ENCODE assay signal across 15 cellular contexts in the genomic region with DNA sequence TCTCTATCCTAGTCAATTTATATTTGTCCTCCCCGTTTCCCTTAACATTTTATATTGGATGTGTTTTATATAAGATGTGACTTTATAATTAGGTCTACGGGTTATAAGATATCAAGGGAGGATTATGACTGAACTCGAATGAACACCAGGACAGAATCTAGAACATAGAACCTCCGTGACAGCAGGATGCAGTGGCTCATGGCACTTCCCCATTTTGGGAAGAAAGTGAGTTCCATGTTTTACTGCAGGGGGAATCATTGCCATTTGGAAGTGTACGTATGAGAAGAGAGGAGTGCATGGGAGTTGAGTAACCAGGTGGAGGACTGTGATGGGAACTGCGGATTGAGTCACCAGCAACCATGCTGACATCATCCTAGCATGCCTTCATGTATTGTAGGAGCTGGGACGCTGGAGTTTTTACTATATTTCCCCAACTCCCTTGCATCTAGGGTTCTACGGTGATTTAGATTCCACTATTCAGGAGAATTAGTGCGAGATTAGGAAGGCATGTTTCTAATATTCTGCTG. TPM values are rescaled to one million over a fixed set of nuclear protein-coding genes. Genes with fewer than 3 reads are reported as not detected.
DNase-seq lines count a peak whose midpoint lies in the region; ATAC-seq, FAIRE-seq and TF ChIP-seq lines count a peak whose summit lies in the region.
"Had no signal": no experiment of that assay in that cellular context is flagged by ENCODE, and none has a peak within 500 bp of the region (broad histone marks: within the 10 kb centered on the region; RNA-seq: fewer than 3 reads in every experiment).

No MANE protein-coding gene starts in this region.

- H3K4me3 ChIP-seq in GM23248 = peak overlapping the region; percentile 77; the same call in 1 of the 2 replicates
- no peak overlapping the region for H3K4me3 ChIP-seq in GM12878
- H3K4me3 ChIP-seq in psoas muscle = peak overlapping the region; percentile 82
- H3K4me3 ChIP-seq: ovary had no signal

- H4K20me1 ChIP-seq in GM23248 (ENCODE audit: insufficient read depth) (no peaks in the 10 kb centered on the region), GM12878 (ENCODE audit: control insufficient read depth, insufficient read depth) (no peaks in the 10 kb centered on the region)

- H3K36me3 ChIP-seq in GM23248 (ENCODE audit: low read depth) (no peaks in the 10 kb centered on the region), GM12878 (ENCODE audit: control insufficient read depth in 2 of 2, insufficient read depth in 2 of 2, low read length in 1 of 2) (no peaks in the 10 kb centered on the region), psoas muscle (ENCODE audit: insufficient read depth in 1 of 2, low read depth in 1 of 2) (peaks cover 0 to 3% of the 10 kb centered on the region in 2 donors)
- H3K36me3 ChIP-seq: colonic mucosa, ovary had no signal

- no peak for TF ChIP-seq EP300 in GM12878 (IDR thresholded peaks at IDR 0.05; ENCODE audit: borderline replicate concordance in 1 of 2, control insufficient read depth in 1 of 2, low read depth in 2 of 2, low read length in 2 of 2)

- H3K79me2 ChIP-seq in GM23248 (ENCODE audit: insufficient read depth) (no peaks in the 10 kb centered on the region), GM12878 (ENCODE audit: control insufficient read depth, insufficient read depth, low read length) (no peaks in the 10 kb centered on the region)

- 93 to 95% methylated on average over 9 of the region's 9 CpGs for WGBS in GM23248 (ENCODE audit: low coverage in 1 of 2, low lambda C conversion rate in 2 of 2, missing lambda C conversion rate in 2 of 2), 2 experiments
- WGBS in GM12878 (ENCODE audit: insufficient coverage, insufficient replicate concordance, low lambda C conversion rate, missing lambda C conversion rate) = 55% methylated on average over 9 of the region's 9 CpGs
- WGBS in psoas muscle, 3 donors = 84 to 96% (median 86%) methylated on average over 9 of the region's 9 CpGs

- DNase-seq in activated CD8-positive, alpha-beta T cell treated with anti-CD3 and anti-CD28 coated beads for 36 hours = no peak
- DNase-seq in activated CD8-positive, alpha-beta T cell treated with anti-CD3 and anti-CD28 coated beads, Interleukin-2, amount 10 ng/mL, durations not matched to agents 7 days and 5 days = no peak
- DNase-seq in GM23248 = peak; percentile 31
- DNase-seq in GM12878 (ENCODE audit: low read depth, low spot score) = no peak
- no peak for DNase-seq in psoas muscle
- DNase-seq in DMS 273 (lab: John Stamatoyannopoulos, UW; ENCODE audit: unreplicated experiment) = no peak
- no peak for DNase-seq in GM10266 (ENCODE audit: extremely low spot score)
- DNase-seq: colonic mucosa, GOT3, KBM-7, NCI-H187, NCI-H526 treated with DMSO at 0.1 percent for 48 hours, ovary had no signal

- CTCF ChIA-PET in activated CD8-positive, alpha-beta T cell treated with anti-CD3 and anti-CD28 coated beads for 36 hours (lab: Charles Lee) = interaction anchor here (0.6 to 3.9 kb wide), 3 partner anchors 29 to 783 kb away, joined by 3 to 22 read pairs (median 7); no protein-coding TSS in a partner anchor
- CTCF ChIA-PET in activated CD8-positive, alpha-beta T cell treated with anti-CD3 and anti-CD28 coated beads, Interleukin-2, amount 10 ng/mL, durations not matched to agents 7 days and 5 days (lab: Charles Lee) = interaction anchor here (1.6 kb wide), 1 partner anchor 30 kb away, joined by 13 read pairs; no protein-coding TSS in a partner anchor
- CTCF ChIA-PET in GM12878 (lab: Yijun Ruan, JAX) = interaction anchor here (0.6 to 3.3 kb wide), 5 partner anchors 21 to 130 kb away, joined by 3 to 14 read pairs (median 6); no protein-coding TSS in a partner anchor

- BruUV-seq in GM12878 (replicated peaks; lab: Mats Ljungman, UMichigan) = no TSS peak

- RAD21 ChIA-PET in GM12878 (lab: Charles Lee; ENCODE audit: unreplicated experiment) = interaction anchor here (1.9 kb wide), 2 partner anchors 82 to 117 kb away, joined by 5 to 7 read pairs; no protein-coding TSS in a partner anchor

- H3K36me3 Mint-ChIP-seq in activated CD8-positive, alpha-beta T cell treated with anti-CD3 and anti-CD28 coated beads for 36 hours (ENCODE audit: low read depth) = no peaks in the 10 kb centered on the region
- H3K36me3 Mint-ChIP-seq in activated CD8-positive, alpha-beta T cell treated with anti-CD3 and anti-CD28 coated beads, Interleukin-2, amount 10 ng/mL, durations not matched to agents 7 days and 5 days (ENCODE audit: low read depth) = no peaks in the 10 kb centered on the region

- no peak for TF ChIP-seq RAD21 in GM12878 (IDR thresholded peaks at IDR 0.05; ENCODE audit: insufficient read depth, low read depth, low read length)

- H3K9me2 ChIP-seq in GM23248 (ENCODE audit: insufficient read depth) = no peaks in the 10 kb centered on the region

- FAIRE-seq in GM12878 (lab: Jason Lieb, UNC) = no peak

- H3K27me3 Mint-ChIP-seq in activated CD8-positive, alpha-beta T cell treated with anti-CD3 and anti-CD28 coated beads for 36 hours = peaks cover 27% of the 10 kb centered on the region
- H3K27me3 Mint-ChIP-seq in activated CD8-positive, alpha-beta T cell treated with anti-CD3 and anti-CD28 coated beads, Interleukin-2, amount 10 ng/mL, durations not matched to agents 7 days and 5 days (ENCODE audit: low read depth) = peaks cover 20% of the 10 kb centered on the region

- no peak for ATAC-seq in activated CD8-positive, alpha-beta T cell treated with anti-CD3 and anti-CD28 coated beads for 36 hours
- no peak for ATAC-seq in activated CD8-positive, alpha-beta T cell treated with anti-CD3 and anti-CD28 coated beads, Interleukin-2, amount 10 ng/mL, durations not matched to agents 7 days and 5 days
- ATAC-seq in GM12878 (no peak), psoas muscle (no peak), GM21576 (IDR thresholded peaks at IDR 0.05; ENCODE audit: unreplicated experiment) (no peak)

- TF ChIP-seq POLR2A in GM12878 (IDR thresholded peaks at IDR 0.05; ENCODE audit: low read depth, low read length) = no peak

- H3K9ac ChIP-seq in GM23248 (no peak overlapping the region), GM12878 (ENCODE audit: control insufficient read depth, insufficient read depth, low read length) (no peak overlapping the region)

- no peaks in the 10 kb centered on the region for H3K9me3 Mint-ChIP-seq in activated CD8-positive, alpha-beta T cell treated with anti-CD3 and anti-CD28 coated beads for 36 hours
- no peaks in the 10 kb centered on the region for H3K9me3 Mint-ChIP-seq in activated CD8-positive, alpha-beta T cell treated with anti-CD3 and anti-CD28 coated beads, Interleukin-2, amount 10 ng/mL, durations not matched to agents 7 days and 5 days (ENCODE audit: insufficient read depth)

- no peak overlapping the region for H2AFZ ChIP-seq in GM23248
- no peak overlapping the region for H2AFZ ChIP-seq in GM12878 (ENCODE audit: control insufficient read depth, low read depth, low read length)

- H3K9me3 ChIP-seq in GM23248 (ENCODE audit: low read depth) (no peaks in the 10 kb centered on the region), GM12878 (replicated peaks; ENCODE audit: control insufficient read depth, insufficient read depth, low read length) (no peaks in the 10 kb centered on the region; the same call in 2 of the 3 replicates), psoas muscle (no peaks in the 10 kb centered on the region)
- H3K9me3 ChIP-seq: colonic mucosa, ovary, tibial nerve had no signal

- H3K4me2 ChIP-seq in GM23248 (ENCODE audit: unreplicated experiment) (peak overlapping the region; percentile 98), GM12878 (ENCODE audit: control insufficient read depth, insufficient read depth) (no peak overlapping the region)

- H3K4me1 ChIP-seq in GM23248 (ENCODE audit: insufficient read depth) (peaks cover 11% of the 10 kb centered on the region; the same call in 1 of the 2 replicates), GM12878 (ENCODE audit: control insufficient read depth, insufficient read depth, low read length) (peaks cover 9% of the 10 kb centered on the region), psoas muscle (no peaks in the 10 kb centered on the region)
- H3K4me1 ChIP-seq: colonic mucosa had no signal

- H3K27ac ChIP-seq in GM23248 (no peak overlapping the region), GM12878 (ENCODE audit: control insufficient read depth, insufficient read depth) (no peak overlapping the region), psoas muscle (no peak overlapping the region)
- H3K27ac ChIP-seq: colonic mucosa had no signal

- H3K27ac Mint-ChIP-seq in activated CD8-positive, alpha-beta T cell treated with anti-CD3 and anti-CD28 coated beads for 36 hours = no peak overlapping the region
- no peak overlapping the region for H3K27ac Mint-ChIP-seq in activated CD8-positive, alpha-beta T cell treated with anti-CD3 and anti-CD28 coated beads, Interleukin-2, amount 10 ng/mL, durations not matched to agents 7 days and 5 days

- H3K4me3 Mint-ChIP-seq in activated CD8-positive, alpha-beta T cell treated with anti-CD3 and anti-CD28 coated beads for 36 hours = peak overlapping the region; percentile 4
- H3K4me3 Mint-ChIP-seq in activated CD8-positive, alpha-beta T cell treated with anti-CD3 and anti-CD28 coated beads, Interleukin-2, amount 10 ng/mL, durations not matched to agents 7 days and 5 days = no peak overlapping the region

- POLR2A ChIA-PET in activated CD8-positive, alpha-beta T cell treated with anti-CD3 and anti-CD28 coated beads for 36 hours (lab: Charles Lee) = no interaction called here
- POLR2A ChIA-PET in activated CD8-positive, alpha-beta T cell treated with anti-CD3 and anti-CD28 coated beads, Interleukin-2, amount 10 ng/mL, durations not matched to agents 7 days and 5 days (lab: Charles Lee) = no interaction called here
- POLR2A ChIA-PET in GM12878 (lab: Charles Lee) = interaction anchor here (1.0 kb wide), 1 partner anchor 21 kb away, joined by 3 read pairs; no protein-coding TSS in a partner anchor

- SMC1A ChIA-PET in GM12878 (lab: Charles Lee; ENCODE audit: uncharacterized antibody, unreplicated experiment) = interaction anchor here (1.6 kb wide), 1 partner anchor 21 kb away, joined by 5 read pairs; no protein-coding TSS in a partner anchor

- H3K4me1 Mint-ChIP-seq in activated CD8-positive, alpha-beta T cell treated with anti-CD3 and anti-CD28 coated beads for 36 hours (ENCODE audit: low read depth) = peaks cover 10% of the 10 kb centered on the region
- peaks cover 8% of the 10 kb centered on the region for H3K4me1 Mint-ChIP-seq in activated CD8-positive, alpha-beta T cell treated with anti-CD3 and anti-CD28 coated beads, Interleukin-2, amount 10 ng/mL, durations not matched to agents 7 days and 5 days (ENCODE audit: low read depth)

- in situ Hi-C loops in GM23248 (cut with MboI) = no loop called here
- in situ Hi-C loops in GM12878 (cut with MboI) = no loop called here

- intact Hi-C loops in activated CD8-positive, alpha-beta T cell treated with anti-CD3 and anti-CD28 coated beads for 36 hours (cut with micrococcal nuclease) = no loop called here
- intact Hi-C loops in GM12878 (cut with micrococcal nuclease; ENCODE audit: unreplicated experiment) (loop anchor here (5.0 kb wide), 1 partner anchor 116 kb away; no protein-coding TSS in a partner anchor), psoas muscle (cut with DNase I) (loop anchor here in 1 of 2 donors (2.0 kb wide), 1 partner anchor 29 kb away; no protein-coding TSS in a partner anchor)

- TF ChIP-seq CTCF in activated CD8-positive, alpha-beta T cell treated with anti-CD3 and anti-CD28 coated beads for 36 hours (IDR thresholded peaks at IDR 0.05) = no peak
- TF ChIP-seq CTCF in GM12878 (IDR thresholded peaks at IDR 0.05 in 2 of 3, conservative IDR thresholded peaks at IDR 0.05 in 1 of 3; ENCODE audit: control insufficient read depth in 2 of 3, extremely low read depth in 1 of 3, insufficient read depth in 1 of 3, low read depth in 3 of 3, low read length in 3 of 3) (no peak), psoas muscle (IDR thresholded peaks at IDR 0.05) (no peak), GM10266 (IDR thresholded peaks at IDR 0.05; ENCODE audit: control insufficient read depth, insufficient read depth, low read depth, missing control alignments) (no peak)

- no peaks in the 10 kb centered on the region for H3F3A ChIP-seq in GM23248 (ENCODE audit: insufficient read depth)

- no peaks in the 10 kb centered on the region for H3K27me3 ChIP-seq in GM23248 (replicated peaks; ENCODE audit: insufficient read depth)
- H3K27me3 ChIP-seq in GM12878 (replicated peaks in 1 of 2; ENCODE audit: control insufficient read depth in 2 of 2, insufficient read depth in 2 of 2, low read length in 1 of 2) = peaks cover 0 to 3% of the 10 kb centered on the region in 2 experiments; a peak in 1 of 4 replicates
- peaks cover 0 to 5% (median 0%) of the 10 kb centered on the region in 3 donors for H3K27me3 ChIP-seq in psoas muscle (ENCODE audit: insufficient read depth in 3 of 3, low read length in 2 of 3)
- H3K27me3 ChIP-seq: colonic mucosa, ovary, tibial nerve had no signal

RNA-seq across cellular contexts. Expression of a gene that starts 56.1 kb away (rescaled TPM):
- under 1 TPM in 1 of 2 experiments, not detected in 1; 0.16 TPM for total RNA-seq in activated CD8-positive, alpha-beta T cell treated with anti-CD3 and anti-CD28 coated beads for 36 hours
- total RNA-seq in activated CD8-positive, alpha-beta T cell treated with anti-CD3 and anti-CD28 coated beads, Interleukin-2, amount 10 ng/mL, durations not matched to agents 7 days and 5 days = not detected
- total RNA-seq in GM23248 (2014; rRNA removed; shearing (Covaris generic)) = 11.1 and 13.2 TPM in 2 replicates
- polyA plus RNA-seq in GM23248 (2016; fragmentation: Nextera tagmentation; extraction: Ambion mirVana) (3.3 and 3.5 TPM in 2 replicates), GM12878 (2011; rRNA removed) (0.17 and 0.26 TPM in 2 replicates), GM12878 (2014; fragmentation: Illumina TruSeq; extraction: Trizol) (0.81 and 0.97 TPM in 2 replicates), GM12878 (2014; fragmentation: Nextera tagmentation; extraction: Ambion mirVana) (under 1 TPM; 0.13 to 0.26 TPM), GM12878 (2014; rRNA removed) (0.60 and 0.94 TPM in 2 replicates), GM12878 (2016; fragmentation: Nextera tagmentation; extraction: Ambion mirVana) (not detected), psoas muscle (1 to 10 TPM in 2 of 3 donors, under 1 TPM in 1; 0.90 to 1.3 (median 1.1) TPM)
- not detected in 2 replicates for total RNA-seq in GM12878 (2013; cell fraction: nucleolus; rRNA removed)
- total RNA-seq in GM12878 (2014; rRNA removed) (0.38 and 0.51 TPM in 2 replicates), GM12878 (2014; rRNA removed; fragmentation: Illumina TruSeq; extraction: Trizol) (0.37 and 0.45 TPM in 2 replicates), GM12878 (2021) (1.5 and 1.7 TPM in 2 replicates), psoas muscle (1 to 10 TPM; 1.5 to 2.7 (median 2.0) TPM)
- 0.26 TPM for polyA plus RNA-seq in GM12878 (2011; ENCODE audit: low read depth)
- 0.07 and 0.17 TPM in 2 replicates for polyA plus RNA-seq in GM12878 (2011; cell fraction: cytosol; rRNA removed)
- polyA plus RNA-seq in GM12878 (2011; cell fraction: nucleus; rRNA removed) = 0.19 and 0.31 TPM in 2 replicates
- 0.24 and 0.38 TPM in 2 replicates for polyA plus RNA-seq in GM12878 (2012)
- 0.15 TPM in 1 of 2 replicates, not detected in the other for polyA minus RNA-seq in GM12878 (2011; rRNA and poly(A)+ RNA removed)
- 0.53 and 0.83 TPM in 2 replicates for polyA minus RNA-seq in GM12878 (2011; cell fraction: cytosol; rRNA and poly(A)+ RNA removed)
- 0.12 and 0.57 TPM in 2 replicates for polyA minus RNA-seq in GM12878 (2011; cell fraction: nucleus; rRNA and poly(A)+ RNA removed)
